30 cellular contexts compared by ENCODE assay signal in genomic region chr18:51438797-51439350, GRCh38.
"Had no signal": no experiment of that assay in that cellular context is flagged by ENCODE, and none has a peak within 500 bp of the region (broad histone marks: within the 10 kb centered on the region; RNA-seq: fewer than 3 reads in every experiment).

No MANE protein-coding gene starts in this region.

- H3K9me3 ChIP-seq: left lung, lower lobe of right lung, pancreas, prostate gland, sigmoid colon, spleen, suprapubic skin, thoracic aorta, tibial artery, upper lobe of right lung had no signal

- ATAC-seq: left colon; left lung; lower lobe of right lung; naive thymus-derived CD8-positive, alpha-beta T cell; pancreas; right cardiac atrium; stimulated activated effector memory CD8-positive, alpha-beta T cell treated with anti-CD3 and anti-CD28 coated beads, Interleukin-12 subunit alpha, Interleukin-12 subunit beta, amount 100 ng/mL, for 72 hours; upper lobe of right lung had no signal

- DNase-seq: immature natural killer cell; kidney; left colon; left lung; lower lobe of right lung; mammary epithelial cell; mesenchymal stem cell; naive thymus-derived CD8-positive, alpha-beta T cell; nucleus accumbens; pancreas; posterior cingulate gyrus; retina; right cardiac atrium; sigmoid colon; small intestine; spleen; stimulated activated CD4-positive, alpha-beta T cell treated with anti-CD3 and anti-CD28 coated beads, Interleukin-4, amount 100 ng/mL, for 24 hours; stimulated activated naive CD4-positive, alpha-beta T cell; tibial artery; trophoblast cell; upper lobe of right lung had no signal

- H3K27ac ChIP-seq: left lung, lower lobe of right lung, pancreas, prostate gland, sigmoid colon, spleen, suprapubic skin, thoracic aorta, tibial artery, upper lobe of right lung had no signal

- FAIRE-seq: islet of Langerhans, kidney, pancreas, small intestine, urothelium cell line had no signal

- H3K9me3 Mint-ChIP-seq: nephron; stimulated activated effector memory CD8-positive, alpha-beta T cell treated with anti-CD3 and anti-CD28 coated beads, Interleukin-12 subunit alpha, Interleukin-12 subunit beta, amount 100 ng/mL, for 72 hours; stimulated activated naive CD8-positive, alpha-beta T cell treated with anti-CD3 and anti-CD28 coated beads, Interleukin-15, Interleukin-2, amounts not matched to agents 100 ng/mL and 50 ng/mL, for 24 hours had no signal

- H3K4me3 Mint-ChIP-seq: immature natural killer cell; naive thymus-derived CD8-positive, alpha-beta T cell; nephron; neural crest cell; stimulated activated effector memory CD8-positive, alpha-beta T cell treated with anti-CD3 and anti-CD28 coated beads, Interleukin-12 subunit alpha, Interleukin-12 subunit beta, amount 100 ng/mL, for 72 hours; stimulated activated naive CD8-positive, alpha-beta T cell treated with anti-CD3 and anti-CD28 coated beads, Interleukin-15, Interleukin-2, amounts not matched to agents 100 ng/mL and 50 ng/mL, for 24 hours had no signal

- H3K36me3 ChIP-seq: left lung, lower lobe of right lung, pancreas, prostate gland, sigmoid colon, spleen, suprapubic skin, thoracic aorta, tibial artery, upper lobe of right lung had no signal

- H3K27me3 ChIP-seq: pancreas, tibial artery had no signal

- H3K36me3 Mint-ChIP-seq: immature natural killer cell; stimulated activated effector memory CD8-positive, alpha-beta T cell treated with anti-CD3 and anti-CD28 coated beads, Interleukin-12 subunit alpha, Interleukin-12 subunit beta, amount 100 ng/mL, for 72 hours had no signal

- H3K4me3 ChIP-seq: left lung, lower lobe of right lung, pancreas, prostate gland, sigmoid colon, spleen, suprapubic skin, thoracic aorta, tibial artery, upper lobe of right lung had no signal

- H3K4me1 Mint-ChIP-seq: nephron; neural crest cell; stimulated activated effector memory CD8-positive, alpha-beta T cell treated with anti-CD3 and anti-CD28 coated beads, Interleukin-12 subunit alpha, Interleukin-12 subunit beta, amount 100 ng/mL, for 72 hours had no signal

- H3K4me1 ChIP-seq: left lung, lower lobe of right lung, pancreas, prostate gland, sigmoid colon, suprapubic skin, tibial artery, upper lobe of right lung had no signal

- H3K27ac Mint-ChIP-seq: immature natural killer cell; naive thymus-derived CD8-positive, alpha-beta T cell; nephron; stimulated activated effector memory CD8-positive, alpha-beta T cell treated with anti-CD3 and anti-CD28 coated beads, Interleukin-12 subunit alpha, Interleukin-12 subunit beta, amount 100 ng/mL, for 72 hours; stimulated activated naive CD8-positive, alpha-beta T cell treated with anti-CD3 and anti-CD28 coated beads, Interleukin-15, Interleukin-2, amounts not matched to agents 100 ng/mL and 50 ng/mL, for 24 hours had no signal
